ENCODE assay signal across 7 cellular contexts in the genomic region with DNA sequence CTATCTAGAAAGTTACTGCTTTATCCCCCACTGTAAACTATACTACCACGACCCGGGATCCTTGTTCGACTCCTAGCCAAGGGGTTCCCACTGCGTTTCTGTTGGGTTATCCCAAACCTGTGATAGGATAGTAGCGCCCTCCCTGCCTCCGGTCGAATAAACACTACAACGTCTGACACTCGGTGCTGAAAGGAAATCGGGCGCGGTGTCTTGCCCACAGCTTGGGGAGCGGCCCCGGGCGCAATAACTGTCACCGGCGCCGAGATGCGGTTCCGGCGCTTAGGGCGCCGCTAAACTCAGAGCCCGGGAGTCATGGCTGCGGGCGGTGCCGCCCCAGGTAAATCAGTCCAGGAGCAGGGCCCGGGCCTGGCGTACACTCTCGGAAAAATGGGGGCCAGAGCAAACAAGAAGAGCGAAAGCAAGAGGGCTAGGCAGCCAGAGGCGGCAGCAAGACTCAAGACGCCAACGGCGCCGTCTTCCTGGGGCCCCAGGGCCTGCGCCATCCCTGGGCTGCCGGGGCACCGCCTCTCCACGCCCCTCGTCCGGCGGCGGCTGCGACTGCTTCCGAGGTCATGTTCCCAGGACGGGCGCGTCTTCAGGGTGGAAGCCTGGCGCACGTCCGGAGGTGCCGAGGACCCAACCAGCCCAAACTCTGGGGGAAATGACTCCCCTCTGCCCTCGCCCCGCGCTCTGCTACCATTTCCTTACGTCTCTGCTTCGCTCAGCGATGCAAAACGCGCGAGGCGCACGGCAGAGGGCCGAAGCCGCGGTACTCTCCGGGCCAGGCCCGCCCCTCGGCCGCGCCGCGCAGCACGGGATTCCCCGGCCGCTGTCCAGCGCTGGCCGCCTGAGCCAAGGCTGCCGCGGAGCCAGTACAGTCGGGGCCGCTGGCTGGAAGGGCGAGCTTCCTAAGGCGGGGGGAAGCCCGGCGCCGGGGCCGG. TPM values are rescaled to one million over a fixed set of nuclear protein-coding genes. Genes with fewer than 3 reads are reported as not detected.
DNase-seq lines count a peak whose midpoint lies in the region; ATAC-seq and TF ChIP-seq lines count a peak whose summit lies in the region.

DUT (plus strand) TSS at position 575 of the 941 bp plus-strand sequence; CDS start at position 662, 87 bp downstream.

- ATAC-seq in GM18498 (IDR thresholded peaks at IDR 0.05; ENCODE audit: unreplicated experiment), result peak; percentile 89
- ATAC-seq in HG02763 (IDR thresholded peaks at IDR 0.05; ENCODE audit: unreplicated experiment), result peak; percentile 86

- peak; percentile 17 for TF ChIP-seq CTCF in brain microvascular endothelial cell (IDR thresholded peaks at IDR 0.05; ENCODE audit: low read depth, low read length, missing control alignments)

- H3K9ac ChIP-seq in iPS-18a (ENCODE audit: low read length), result peak within 1 kb of the TSS; percentile 88
- H3K9ac ChIP-seq in skeletal muscle tissue (ENCODE audit: low read depth in 1 of 3, low read length in 3 of 3), result peak within 1 kb of the TSS; percentile 89 to 92 (median 89)

- in situ Hi-C loops in brain microvascular endothelial cell (cut with HindIII; ENCODE audit: low pct_ligation_motif_present, low sequenced_read_pairs), result no loop called here

- H3K36me3 ChIP-seq in brain microvascular endothelial cell (replicated peaks) (no peaks in the 10 kb centered on the region), iPS-18a (ENCODE audit: control insufficient read depth, low read depth, low read length) (peaks cover 21% of the 10 kb centered on the region), skeletal muscle tissue (ENCODE audit: control insufficient read depth in 3 of 3, insufficient read depth in 3 of 3, low read length in 3 of 3) (peaks cover 0 to 20% (median 18%) of the 10 kb centered on the region in 3 donors)

- H3K4me1 ChIP-seq in iPS-18a (ENCODE audit: control insufficient read depth, low read depth, low read length) (peaks cover 18% of the 10 kb centered on the region), skeletal muscle tissue (ENCODE audit: control insufficient read depth in 3 of 3, insufficient read depth in 3 of 3, low read length in 3 of 3) (peaks cover 9 to 20% (median 10%) of the 10 kb centered on the region in 3 donors)

- H3K4me3 ChIP-seq in brain microvascular endothelial cell (ENCODE audit: low read depth, low read length) (peak within 1 kb of the TSS; percentile 79), iPS-18a (ENCODE audit: low read length) (peak within 1 kb of the TSS; percentile 86), skeletal muscle tissue (ENCODE audit: low read length in 3 of 3) (peak within 1 kb of the TSS; percentile 90 to 94 (median 93))

- DNase-seq in NCI-H146 treated with DMSO at 0.1 percent for 48 hours (lab: John Stamatoyannopoulos, UW; ENCODE audit: unreplicated experiment) (peak; percentile 35), UCSD-AML1 (lab: John Stamatoyannopoulos, UW; ENCODE audit: unreplicated experiment) (peak; percentile 87), brain microvascular endothelial cell (peak; percentile 59)

- H3K27me3 ChIP-seq in brain microvascular endothelial cell (replicated peaks), result no peaks in the 10 kb centered on the region
- H3K27me3 ChIP-seq in iPS-18a (ENCODE audit: control insufficient read depth, insufficient read depth, low read length), result no peaks in the 10 kb centered on the region
- H3K27me3 ChIP-seq in skeletal muscle tissue (ENCODE audit: control insufficient read depth in 3 of 3, insufficient read depth in 3 of 3, low read length in 3 of 3), result no peaks in the 10 kb centered on the region

- H3K27ac ChIP-seq in brain microvascular endothelial cell (peak within 1 kb of the TSS; percentile 85), iPS-18a (ENCODE audit: low read length) (peak within 1 kb of the TSS; percentile 65), skeletal muscle tissue (ENCODE audit: low read depth, low read length) (peak within 1 kb of the TSS; percentile 92)

- H3K9me3 ChIP-seq in iPS-18a (ENCODE audit: control insufficient read depth, low read depth, low read length) (no peaks in the 10 kb centered on the region), skeletal muscle tissue (ENCODE audit: control insufficient read depth in 3 of 3, low read length in 3 of 3) (no peaks in the 10 kb centered on the region)

RNA-seq across cellular contexts. Expression of gene DUT, which starts in this region (rescaled TPM):
- 32.9 TPM for total RNA-seq in skeletal muscle tissue

Comparison
In these comparisons a context has a peak if more than half of its experiments do, and no peak if none do; other contexts are left out.
1. Peak in every context shown above with its lines: DNase-seq, ATAC-seq, H3K4me3 ChIP-seq and H3K27ac ChIP-seq.
2. DNase-seq: peak in every context shown above with its lines; median percentile 87 in UCSD-AML1; 59 in brain microvascular endothelial cell; 35 in NCI-H146 treated with DMSO at 0.1 percent for 48 hours.